ENCODE assay signal across 8 cellular contexts in genomic region chr1:15834406-15835204, GRCh38. TPM values are rescaled to one million over a fixed set of nuclear protein-coding genes. Genes with fewer than 3 reads are reported as not detected.
DNase-seq lines count a peak whose midpoint lies in the region; ATAC-seq, FAIRE-seq and TF ChIP-seq lines count a peak whose summit lies in the region.

No MANE protein-coding gene starts in this region.

- no peak for TF ChIP-seq CTCF in H1 (IDR thresholded peaks at IDR 0.05; ENCODE audit: control extremely low read depth in 1 of 3, insufficient read depth in 1 of 3, low read depth in 1 of 3, low read length in 3 of 3)

- peak overlapping the region; percentile 95 for H3K27ac Mint-ChIP-seq in activated CD8-positive, alpha-beta memory T cell treated with anti-CD3 and anti-CD28 coated beads, Interleukin-2, amount 10 ng/mL, durations not matched to agents 7 days and 5 days

- H4K8ac ChIP-seq in H1 (ENCODE audit: extremely low read depth, insufficient read depth, low read length), result peak overlapping the region; percentile 100; the same call in 1 of the 2 replicates

- no peak overlapping the region for H3K23ac ChIP-seq in H1 (ENCODE audit: insufficient read length)

- H3K27me3 ChIP-seq in H1 (replicated peaks in 1 of 4; ENCODE audit: control insufficient read depth in 3 of 4, extremely low read depth in 1 of 4, insufficient read depth in 3 of 4, low read length in 3 of 4), result no peaks in the 10 kb centered on the region

- H3K4me3 Mint-ChIP-seq in activated CD8-positive, alpha-beta memory T cell treated with anti-CD3 and anti-CD28 coated beads, Interleukin-2, amount 10 ng/mL, durations not matched to agents 7 days and 5 days, result peak overlapping the region; percentile 84

- peak overlapping the region; percentile 2 for H3K14ac ChIP-seq in H1 (ENCODE audit: insufficient read length)

- CTCF ChIA-PET in activated CD8-positive, alpha-beta memory T cell treated with anti-CD3 and anti-CD28 coated beads, Interleukin-2, amount 10 ng/mL, durations not matched to agents 7 days and 5 days (lab: Charles Lee), result interaction anchor here (1.1 to 3.8 kb wide), 10 partner anchors 9 to 245 kb away, joined by 3 to 40 read pairs (median 4); partner anchors contain the start of gene SPEN
- CTCF ChIA-PET in H1 (lab: Charles Lee; ENCODE audit: partially characterized antibody), result interaction anchor here (0.6 to 3.6 kb wide), 11 partner anchors 10 to 648 kb away, joined by 3 to 28 read pairs (median 4); partner anchors contain the start of gene SPEN

- H3K23me2 ChIP-seq in H1 (ENCODE audit: low read depth, low read length), result peaks cover 10% of the 10 kb centered on the region

- H3K36me3 ChIP-seq in H1 (ENCODE audit: control insufficient read depth in 2 of 4, insufficient read depth in 4 of 4, low read length in 3 of 4) (no peaks in the 10 kb centered on the region), mesodermal cell (ENCODE audit: control insufficient read depth, insufficient read depth, low read length) (peaks cover 11% of the 10 kb centered on the region)

- peak overlapping the region; percentile 6 for H2BK120ac ChIP-seq in H1 (replicated peaks; ENCODE audit: low read depth, low read length)

- POLR2A ChIA-PET in H1 (lab: Charles Lee; ENCODE audit: partially characterized antibody), result interaction anchor here (0.7 to 4.3 kb wide), 22 partner anchors 11 to 141 kb away, joined by 3 to 87 read pairs (median 5); partner anchors contain the start of genes FBLIM1, SPEN and ZBTB17

- peak overlapping the region; percentile 100 for H4K91ac ChIP-seq in H1 (replicated peaks; ENCODE audit: insufficient read length, low read length)

- H2AFZ ChIP-seq in H1 (ENCODE audit: low read length), result no peak overlapping the region

- peaks cover 4% of the 10 kb centered on the region for H3K36me3 Mint-ChIP-seq in activated CD8-positive, alpha-beta memory T cell treated with anti-CD3 and anti-CD28 coated beads, Interleukin-2, amount 10 ng/mL, durations not matched to agents 7 days and 5 days

- no peaks in the 10 kb centered on the region for H3K9me3 ChIP-seq in H1 (ENCODE audit: insufficient read depth in 2 of 2, low read depth in 1 of 2, low read length in 1 of 2)
- H3K9me3 ChIP-seq in mesodermal cell (ENCODE audit: control insufficient read depth, low read length), result no peaks in the 10 kb centered on the region

- DNase-seq in CMK (ENCODE audit: low read depth), result peak; percentile 88
- DNase-seq in HUDEP-2 (lab: John Stamatoyannopoulos, UW; ENCODE audit: unreplicated experiment in 76 of 76), result peak in 75 of 76 experiments; percentile 29 to 93 (median 83)
- DNase-seq in NOMO-1 treated with DMSO at 0.1 percent for 48 hours (lab: John Stamatoyannopoulos, UW; ENCODE audit: unreplicated experiment), result peak; percentile 93
- DNase-seq in activated CD8-positive, alpha-beta memory T cell treated with anti-CD3 and anti-CD28 coated beads, Interleukin-2, amount 10 ng/mL, durations not matched to agents 7 days and 5 days, result peak; percentile 92
- DNase-seq in H1 (ENCODE audit: low read depth in 1 of 2, low spot score in 2 of 2), result peak; percentile 79 to 90
- DNase-seq in stimulated activated CD8-positive, alpha-beta memory T cell treated with anti-CD3 and anti-CD28 coated beads, Interleukin-15, amount 100 ng/mL, for 24 hours (ENCODE audit: low read depth), result peak; percentile 72

- peak overlapping the region; percentile 92 to 96 (median 94) for H3K9ac ChIP-seq in H1 (replicated peaks in 1 of 4; ENCODE audit: extremely low read depth in 1 of 4, low read depth in 3 of 4, low read length in 3 of 4)

- FAIRE-seq in H1 (lab: Jason Lieb, UNC), result no peak

- H3K4ac ChIP-seq in H1 (replicated peaks; ENCODE audit: insufficient read length, low read depth, low read length), result peak overlapping the region; percentile 88

- no peaks in the 10 kb centered on the region for H3K27me3 Mint-ChIP-seq in activated CD8-positive, alpha-beta memory T cell treated with anti-CD3 and anti-CD28 coated beads, Interleukin-2, amount 10 ng/mL, durations not matched to agents 7 days and 5 days

- peak overlapping the region; percentile 86; the same call in 1 of the 2 replicates for H2BK20ac ChIP-seq in H1 (ENCODE audit: low read length)

- H3K4me2 ChIP-seq in H1 (ENCODE audit: insufficient read depth in 1 of 2, low read depth in 2 of 2, low read length in 2 of 2), result peak overlapping the region; percentile 79 to 94

- TF ChIP-seq RAD21 in H1 (IDR thresholded peaks at IDR 0.05 in 1 of 2, conservative IDR thresholded peaks at IDR 0.05 in 1 of 2; ENCODE audit: low read depth in 2 of 2, low read length in 2 of 2), result no peak

- H3K4me3 ChIP-seq in H1 (ENCODE audit: extremely low read depth in 1 of 4, insufficient read depth in 2 of 4, low read depth in 3 of 4, low read length in 4 of 4) (peak overlapping the region; percentile 68 to 80 (median 71)), mesodermal cell (ENCODE audit: extremely low read depth, insufficient read depth, low read length, poor library complexity, severe bottlenecking) (peak overlapping the region; percentile 73)

- peak overlapping the region; percentile 99 for H4K5ac ChIP-seq in H1 (ENCODE audit: insufficient read length, low read depth, low read length)

- H4K20me1 ChIP-seq in H1 (replicated peaks in 1 of 2; ENCODE audit: control insufficient read depth in 1 of 2, insufficient read depth in 2 of 2, low read length in 2 of 2), result no peaks in the 10 kb centered on the region

- H3K56ac ChIP-seq in H1 (replicated peaks; ENCODE audit: insufficient read length, low read depth, low read length), result peak overlapping the region; percentile 97

- peak overlapping the region; percentile 98 for H3K27ac ChIP-seq in H1 (ENCODE audit: low read depth, low read length)
- H3K27ac ChIP-seq in mesodermal cell (ENCODE audit: low read depth, low read length, severe bottlenecking), result peak overlapping the region; percentile 100

- 0 out of 2 replicates have a peak overlapping the region, but pooled peaks have one; percentile 25 for H2BK15ac ChIP-seq in H1 (ENCODE audit: low read length)

- peak; percentile 42 for ATAC-seq in GM21367 (IDR thresholded peaks at IDR 0.05; ENCODE audit: unreplicated experiment)
- peak; percentile 60 for ATAC-seq in activated CD8-positive, alpha-beta memory T cell treated with anti-CD3 and anti-CD28 coated beads, Interleukin-2, amount 10 ng/mL, durations not matched to agents 7 days and 5 days

- peak overlapping the region; percentile 24; the same call in 1 of the 2 replicates for H2AK5ac ChIP-seq in H1 (ENCODE audit: low read depth, low read length)

- H3K79me1 ChIP-seq in H1 (ENCODE audit: low read depth, low read length), result 0 out of 2 replicates have a peak, but pooled peaks cover 3% of the 10 kb centered on the region

- H2BK12ac ChIP-seq in H1 (ENCODE audit: low read depth, low read length), result peak overlapping the region; percentile 98; the same call in 1 of the 2 replicates

- WGBS in H1 (ENCODE audit: extremely low coverage in 1 of 2, insufficient coverage in 1 of 2, insufficient read length in 1 of 2, insufficient replicate concordance in 2 of 2, low coverage in 1 of 2, low lambda C conversion rate in 2 of 2, missing lambda C conversion rate in 1 of 2), 2 experiments, result 1% methylated on average over 66 of the region's 77 CpGs; no CpG with 5 or more reads in 1 of the 2 experiments
- 0% methylated on average over 63 to 64 of the region's 77 CpGs for WGBS in mesodermal cell (ENCODE audit: insufficient coverage in 2 of 2), 2 experiments

- H3K4me1 Mint-ChIP-seq in activated CD8-positive, alpha-beta memory T cell treated with anti-CD3 and anti-CD28 coated beads, Interleukin-2, amount 10 ng/mL, durations not matched to agents 7 days and 5 days, result peaks cover 38% of the 10 kb centered on the region

- H2BK5ac ChIP-seq in H1 (ENCODE audit: low read depth, low read length), result peak overlapping the region; percentile 98

- H3K4me1 ChIP-seq in H1 (replicated peaks in 1 of 4; ENCODE audit: control insufficient read depth in 3 of 4, insufficient read depth in 4 of 4, low read length in 3 of 4), result peaks cover 0 to 19% (median 4%) of the 10 kb centered on the region in 4 experiments; a peak in 5 of 7 replicates
- peaks cover 16% of the 10 kb centered on the region for H3K4me1 ChIP-seq in mesodermal cell (ENCODE audit: control insufficient read depth, insufficient read depth, low read length, poor library complexity, severe bottlenecking)

- H3K9me3 Mint-ChIP-seq in activated CD8-positive, alpha-beta memory T cell treated with anti-CD3 and anti-CD28 coated beads, Interleukin-2, amount 10 ng/mL, durations not matched to agents 7 days and 5 days (ENCODE audit: low read depth), result no peaks in the 10 kb centered on the region

- TF ChIP-seq POLR2A in H1 (IDR thresholded peaks at IDR 0.05; ENCODE audit: control extremely low read depth in 1 of 2, low read depth in 2 of 2, low read length in 2 of 2), result peak; percentile 50 to 91

- TF ChIP-seq EP300 in H1 (IDR thresholded peaks at IDR 0.05; ENCODE audit: borderline replicate concordance in 1 of 2, low read depth in 2 of 2, low read length in 2 of 2), result peak in 1 of 2 experiments; percentile 66; a peak in 2 of 3 replicates

- no peaks in the 10 kb centered on the region for H3K79me2 ChIP-seq in H1 (ENCODE audit: control insufficient read depth in 1 of 2, insufficient read depth in 2 of 2, low read length in 2 of 2)

- peak overlapping the region; percentile 99 for H3K18ac ChIP-seq in H1 (ENCODE audit: extremely low read depth, low read length)

RNA-seq across cellular contexts. Expression of gene SPEN, which starts 12.9 kb away (rescaled TPM):
- total RNA-seq in activated CD8-positive, alpha-beta memory T cell treated with anti-CD3 and anti-CD28 coated beads, Interleukin-2, amount 10 ng/mL, durations not matched to agents 7 days and 5 days, result 10 to 100 TPM; 74.6 to 75.5 TPM
- total RNA-seq in H1 (2021; fragmentation: NEBNext Ultra II Directional; extraction: Animal tissue kit (Norgen Biotek cat#: 25700)), result 47.6 and 52.1 TPM in 2 replicates
- polyA plus RNA-seq in H1 (2011; rRNA removed), result 12.5 and 13.6 TPM in 2 replicates
- 7.8 TPM for polyA plus RNA-seq in H1 (2011; cell fraction: cytosol; rRNA removed)
- 42.6 TPM for polyA plus RNA-seq in H1 (2011; cell fraction: nucleus; rRNA removed)
- polyA plus RNA-seq in H1 (2012, experiment 1 of 2), result 32.8 to 43.0 TPM (median 38.8 TPM) in 4 replicates
- polyA plus RNA-seq in H1 (2012, experiment 2 of 2), result 1.2 TPM
- polyA plus RNA-seq in H1 (2013, experiment 1 of 2), result 25.4 TPM
- polyA plus RNA-seq in H1 (2013, experiment 2 of 2), result 24.1 TPM
- 33.9 and 41.3 TPM in 2 replicates for polyA minus RNA-seq in H1 (2011; rRNA and poly(A)+ RNA removed)
- polyA minus RNA-seq in H1 (2011; cell fraction: cytosol; rRNA and poly(A)+ RNA removed), result 27.7 TPM
- 42.9 TPM for polyA minus RNA-seq in H1 (2011; cell fraction: nucleus; rRNA and poly(A)+ RNA removed)
- 37.2 TPM for polyA plus RNA-seq in mesodermal cell (2013, experiment 1 of 2)
- polyA plus RNA-seq in mesodermal cell (2013, experiment 2 of 2), result 28.1 TPM

RNA-seq across cellular contexts. Expression of gene UQCRHL, which starts 27.2 kb away (rescaled TPM):
- 1 to 10 TPM; 1.6 to 1.8 TPM for total RNA-seq in activated CD8-positive, alpha-beta memory T cell treated with anti-CD3 and anti-CD28 coated beads, Interleukin-2, amount 10 ng/mL, durations not matched to agents 7 days and 5 days
- total RNA-seq in H1 (2021; fragmentation: NEBNext Ultra II Directional; extraction: Animal tissue kit (Norgen Biotek cat#: 25700)), result 3.4 and 3.9 TPM in 2 replicates
- 2.6 and 3.7 TPM in 2 replicates for polyA plus RNA-seq in H1 (2011; rRNA removed)
- polyA plus RNA-seq in H1 (2011; cell fraction: cytosol; rRNA removed), result 3.2 TPM
- polyA plus RNA-seq in H1 (2011; cell fraction: nucleus; rRNA removed), result 1.4 TPM
- polyA plus RNA-seq in H1 (2012, experiment 1 of 2), result 4.7 to 48.6 TPM (median 15.9 TPM) in 4 replicates
- 0.83 TPM for polyA plus RNA-seq in H1 (2012, experiment 2 of 2)
- polyA plus RNA-seq in H1 (2013, experiment 1 of 2), result 3.7 TPM
- 3.8 TPM for polyA plus RNA-seq in H1 (2013, experiment 2 of 2)
- polyA minus RNA-seq in H1 (2011; rRNA and poly(A)+ RNA removed), result 0.68 and 0.73 TPM in 2 replicates
- polyA minus RNA-seq in H1 (2011; cell fraction: cytosol; rRNA and poly(A)+ RNA removed), result 6.5 TPM
- polyA minus RNA-seq in H1 (2011; cell fraction: nucleus; rRNA and poly(A)+ RNA removed), result 1.2 TPM
- polyA plus RNA-seq in mesodermal cell (2013, experiment 1 of 2), result 4.8 TPM
- 5.2 TPM for polyA plus RNA-seq in mesodermal cell (2013, experiment 2 of 2)

Comparison
In these comparisons a context has a peak if more than half of its experiments do, and no peak if none do; other contexts are left out.
1. Peak in every context shown above with its lines: DNase-seq, ATAC-seq, H3K4me3 ChIP-seq and H3K27ac ChIP-seq.